17 cellular contexts compared by ENCODE assay signal in the genomic region with DNA sequence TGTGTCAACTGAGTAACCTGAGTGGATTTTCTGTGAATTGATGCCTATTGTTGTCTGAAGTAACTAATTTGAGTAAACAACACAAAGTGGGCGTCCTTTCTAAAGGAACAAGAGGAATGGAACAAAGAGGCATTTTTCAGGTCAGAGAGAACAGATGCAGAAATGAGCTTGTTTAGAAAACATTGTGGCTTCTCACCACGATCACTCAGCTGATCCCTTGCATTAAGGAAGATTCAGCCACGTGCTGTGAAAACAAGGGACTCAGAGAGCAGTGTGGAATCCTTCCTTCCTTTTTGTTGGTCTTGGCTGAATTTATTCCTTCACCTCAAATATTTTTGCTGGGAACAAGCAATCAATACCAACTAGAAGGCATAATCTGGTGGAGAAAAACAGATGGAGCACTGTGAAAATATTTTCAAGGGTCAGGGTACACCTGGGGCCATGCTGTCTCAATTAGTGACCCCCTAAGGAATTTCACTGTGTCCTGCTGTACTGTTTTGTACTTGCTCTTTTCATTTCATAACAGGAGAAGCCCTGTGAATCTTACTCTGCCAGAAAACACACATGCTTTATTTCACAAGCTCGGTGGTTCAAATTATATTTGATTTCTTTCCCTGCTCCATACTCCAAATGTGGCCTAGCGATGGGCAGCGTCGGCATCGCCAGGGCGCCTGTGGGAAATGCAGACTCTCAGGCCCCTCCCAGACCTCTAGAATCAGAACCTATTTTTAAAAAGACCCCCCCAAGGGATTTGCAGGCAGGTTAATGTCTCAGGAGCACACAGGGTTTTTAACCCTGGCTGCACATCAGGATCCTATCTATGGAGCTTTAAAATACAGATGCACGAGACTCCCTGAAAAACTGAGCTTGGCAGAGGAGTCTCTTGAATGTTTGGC. TPM values are rescaled to one million over a fixed set of nuclear protein-coding genes. Genes with fewer than 3 reads are reported as not detected.
DNase-seq lines count a peak whose midpoint lies in the region; ATAC-seq and TF ChIP-seq lines count a peak whose summit lies in the region.
"Had no signal": no experiment of that assay in that cellular context is flagged by ENCODE, and none has a peak within 500 bp of the region (broad histone marks: within the 10 kb centered on the region; RNA-seq: fewer than 3 reads in every experiment).

No MANE protein-coding gene starts in this region.

- ATAC-seq in GM21786 (IDR thresholded peaks at IDR 0.05; ENCODE audit: unreplicated experiment) (no peak), HG03442 (IDR thresholded peaks at IDR 0.05; ENCODE audit: unreplicated experiment) (no peak), HG03196 (IDR thresholded peaks at IDR 0.05; ENCODE audit: unreplicated experiment) (no peak)

- intact Hi-C loops in dorsolateral prefrontal cortex (cut with DNase I): no loop called here

- H3K27me3 ChIP-seq in dorsolateral prefrontal cortex: no peaks in the 10 kb centered on the region
- H3K27me3 ChIP-seq: brain microvascular endothelial cell, stomach had no signal

- H3K4me3 ChIP-seq in dorsolateral prefrontal cortex: no peak overlapping the region
- H3K4me3 ChIP-seq: smooth muscle cell, stomach had no signal

- peak overlapping the region in 58 of 59 donors; percentile 1 to 90 (median 70) for H3K27ac ChIP-seq in dorsolateral prefrontal cortex
- H3K27ac ChIP-seq: brain microvascular endothelial cell had no signal

- no peak for TF ChIP-seq CTCF in dorsolateral prefrontal cortex (IDR thresholded peaks at IDR 0.05 in 54 of 56, conservative IDR thresholded peaks at IDR 0.05 in 2 of 56; ENCODE audit: low read depth in 1 of 56, partially characterized antibody in 56 of 56)

- DNase-seq in NCI-H1417 (lab: John Stamatoyannopoulos, UW): peak; percentile 6 to 83 (median 43)
- DNase-seq in NCI-H2196 treated with DMSO at 0.1 percent for 48 hours (lab: John Stamatoyannopoulos, UW; ENCODE audit: unreplicated experiment): peak; percentile 11
- DNase-seq in dorsolateral prefrontal cortex: no peak
- DNase-seq in retina: peak; percentile 28
- DNase-seq in HuH-7 (ENCODE audit: low spot score): no peak
- DNase-seq: activated effector memory CD4-positive, alpha-beta T cell treated with Interleukin-2 at 50 U/mL for 16 hours; brain microvascular endothelial cell; C1 segment of cervical spinal cord; NCI-H524 treated with DMSO at 0.1 percent for 48 hours; SHP77; stomach had no signal

RNA-seq across cellular contexts. Expression of gene SLC6A20, which starts 11.6 kb away (rescaled TPM):
- total RNA-seq in dorsolateral prefrontal cortex: 10 to 100 TPM in 9 of 120 experiments, 1 to 10 TPM in 106, under 1 TPM in 5; 0.69 to 43.7 (median 2.8) TPM
- total RNA-seq: endothelial cell of umbilical vein, H4 had no signal

RNA-seq across cellular contexts. Expression of gene LZTFL1, which starts 34.0 kb away (rescaled TPM):
- 10 to 100 TPM; 18.7 to 71.8 (median 48.5) TPM for total RNA-seq in dorsolateral prefrontal cortex

Comparison
In these comparisons a context has a peak if more than half of its experiments do, and no peak if none do; other contexts are left out.
1. DNase-seq: peak in NCI-H1417 (3 of 3), NCI-H2196 treated with DMSO at 0.1 percent for 48 hours (single experiment) and retina (single experiment); none in dorsolateral prefrontal cortex (0 of 10) and HuH-7 (single experiment).